In genomic region chr1:204457665-204458064, GRCh38 we compare ENCODE assay signal across 1 cellular context.
TF ChIP-seq lines count a peak whose summit lies in the region.

No MANE protein-coding gene starts in this region.

TF ChIP-seq in K562, 482 proteins besides CTCF, POLR2A, EP300 and RAD21:
- peak; percentile 63 for TF ChIP-seq ZNF316 (IDR thresholded peaks at IDR 0.05)
- TF ChIP-seq C11orf30 (IDR thresholded peaks at IDR 0.05; ENCODE audit: low read depth): peak; percentile 37; the same call in 1 of the 2 replicates
- TF ChIP-seq NCOA6 (IDR thresholded peaks at IDR 0.05): no peak
